ENCODE assay signal across 36 cellular contexts in genomic region chr2:169005994-169006393, GRCh38. TPM values are rescaled to one million over a fixed set of nuclear protein-coding genes. Genes with fewer than 3 reads are reported as not detected.
"Had no signal": no experiment of that assay in that cellular context is flagged by ENCODE, and none has a peak within 500 bp of the region (broad histone marks: within the 10 kb centered on the region; RNA-seq: fewer than 3 reads in every experiment).

No MANE protein-coding gene starts in this region.

- H3K27ac ChIP-seq: adrenal gland, body of pancreas, cardiac muscle cell, colonic mucosa, esophagus muscularis mucosa, gastroesophageal sphincter, heart right ventricle had no signal

- H3K27me3 ChIP-seq: adrenal gland, body of pancreas, cardiac muscle cell, colonic mucosa, esophagus muscularis mucosa, gastroesophageal sphincter, heart right ventricle had no signal

- H3K4me3 ChIP-seq: adrenal gland, body of pancreas, cardiac muscle cell, colonic mucosa, esophagus muscularis mucosa, gastroesophageal sphincter, heart right ventricle had no signal

- H3K27me3 Mint-ChIP-seq: activated CD4-positive, alpha-beta memory T cell treated with anti-CD3 and anti-CD28 coated beads for 36 hours; activated CD4-positive, alpha-beta T cell treated with anti-CD3 and anti-CD28 coated beads for 36 hours; activated CD4-positive, alpha-beta T cell treated with anti-CD3 and anti-CD28 coated beads, Interleukin-2, amount 10 ng/mL, durations not matched to agents 24 days and 14 days had no signal

- H3K9me3 ChIP-seq: adrenal gland, body of pancreas, colonic mucosa, esophagus muscularis mucosa, gastroesophageal sphincter, heart right ventricle had no signal

- FAIRE-seq: endometrium, endothelial cell of umbilical vein had no signal

- DNase-seq: activated CD4-positive, alpha-beta memory T cell treated with anti-CD3 and anti-CD28 coated beads for 36 hours; activated CD4-positive, alpha-beta T cell treated with anti-CD3 and anti-CD28 coated beads for 36 hours; activated CD4-positive, alpha-beta T cell treated with anti-CD3 and anti-CD28 coated beads, Interleukin-2, amount 10 ng/mL, durations not matched to agents 24 days and 14 days; activated CD4-positive, CD25-positive, alpha-beta regulatory T cell; activated CD4-positive, CD25-positive, alpha-beta regulatory T cell treated with anti-CD3 and anti-CD28 coated beads, Interleukin-2, amount 50 U/mL, for 72 hours; activated CD8-positive, alpha-beta memory T cell treated with anti-CD3 and anti-CD28 coated beads, Interleukin-2, amount 10 ng/mL, durations not matched to agents 7 days and 5 days; activated CD8-positive, alpha-beta memory T cell treated with anti-CD3 and anti-CD28 coated beads, Interleukin-2, amount 50 U/mL, for 4 hours; activated CD8-positive, alpha-beta T cell treated with anti-CD3 and anti-CD28 coated beads, Interleukin-2, amount 10 ng/mL, durations not matched to agents 7 days and 5 days; activated effector memory CD4-positive, alpha-beta T cell treated with anti-CD3 and anti-CD28 coated beads, Interleukin-2, amount 50 U/mL, for 16 hours; activated naive CD4-positive, alpha-beta T cell treated with anti-CD3 and anti-CD28 coated beads for 36 hours; activated naive CD8-positive, alpha-beta T cell treated with anti-CD3 and anti-CD28 coated beads for 36 hours; activated naive CD8-positive, alpha-beta T cell treated with anti-CD3 and anti-CD28 coated beads, Interleukin-2, amount 50 U/mL, for 24 hours; activated T-cell treated with anti-CD3 and anti-CD28 coated beads, Interleukin-2, amount 50 U/mL, for 1 hour; activated T-cell treated with anti-CD3 and anti-CD28 coated beads, Interleukin-2, amount 50 U/mL, for 48 hours; adrenal gland; amygdala; aorta; body of pancreas; central memory CD4-positive, alpha-beta T cell; cerebellar nuclear complex; colonic mucosa; effector CD8-positive, alpha-beta T cell; erythroblast; foreskin melanocyte; heart right ventricle; T-helper 2 cell had no signal

- H3K36me3 ChIP-seq: adrenal gland, cardiac muscle cell, colonic mucosa, esophagus muscularis mucosa, gastroesophageal sphincter, heart right ventricle had no signal

- H3K9me3 Mint-ChIP-seq: activated CD4-positive, alpha-beta memory T cell treated with anti-CD3 and anti-CD28 coated beads for 36 hours; activated naive CD4-positive, alpha-beta T cell treated with anti-CD3 and anti-CD28 coated beads for 36 hours; activated naive CD4-positive, alpha-beta T cell treated with anti-CD3 and anti-CD28 coated beads, Interleukin-2, amount 50 U/mL, for 24 hours; activated naive CD8-positive, alpha-beta T cell treated with anti-CD3 and anti-CD28 coated beads for 36 hours; activated naive CD8-positive, alpha-beta T cell treated with anti-CD3 and anti-CD28 coated beads, Interleukin-2, amount 50 U/mL, for 24 hours; activated T-helper 1 cell treated with anti-CD3 and anti-CD28 coated beads, Interleukin-12 subunit alpha, Interleukin-12 subunit beta, Interleukin-2, Interleukin-4 antibody, amounts not matched to agents 30 ng/mL and 10 ng/mL and 1 ng/mL, durations not matched to agents 14 hours and 24 hours and 36 hours; activated T-helper 2 cell treated with anti-CD3 and anti-CD28 coated beads, Interferon-gamma antibody, Interleukin-2, Interleukin-4, amounts not matched to agents 10 μg/mL and 5 μg/mL and 100 μg/mL, durations not matched to agents 14 hours and 24 hours and 36 hours had no signal

- H3K36me3 Mint-ChIP-seq: activated CD4-positive, alpha-beta memory T cell treated with anti-CD3 and anti-CD28 coated beads for 36 hours; activated CD8-positive, alpha-beta memory T cell treated with anti-CD3 and anti-CD28 coated beads, Interleukin-2, amount 10 ng/mL, durations not matched to agents 7 days and 5 days; activated naive CD4-positive, alpha-beta T cell treated with anti-CD3 and anti-CD28 coated beads, Interleukin-2, amount 50 U/mL, for 24 hours; activated naive CD8-positive, alpha-beta T cell treated with anti-CD3 and anti-CD28 coated beads for 36 hours had no signal

- H3K4me1 ChIP-seq: adrenal gland, colonic mucosa, esophagus muscularis mucosa, gastroesophageal sphincter had no signal

- H3K27ac Mint-ChIP-seq: activated CD4-positive, alpha-beta memory T cell treated with anti-CD3 and anti-CD28 coated beads for 36 hours; activated CD4-positive, alpha-beta T cell treated with anti-CD3 and anti-CD28 coated beads for 36 hours; activated CD4-positive, alpha-beta T cell treated with anti-CD3 and anti-CD28 coated beads, Interleukin-2, amount 10 ng/mL, durations not matched to agents 24 days and 14 days; activated CD8-positive, alpha-beta memory T cell treated with anti-CD3 and anti-CD28 coated beads, Interleukin-2, amount 10 ng/mL, durations not matched to agents 7 days and 5 days; activated CD8-positive, alpha-beta T cell treated with anti-CD3 and anti-CD28 coated beads, Interleukin-2, amount 10 ng/mL, durations not matched to agents 7 days and 5 days; activated naive CD4-positive, alpha-beta T cell treated with anti-CD3 and anti-CD28 coated beads for 36 hours; activated naive CD4-positive, alpha-beta T cell treated with anti-CD3 and anti-CD28 coated beads, Interleukin-2, amount 50 U/mL, for 24 hours; activated naive CD8-positive, alpha-beta T cell treated with anti-CD3 and anti-CD28 coated beads for 36 hours; activated naive CD8-positive, alpha-beta T cell treated with anti-CD3 and anti-CD28 coated beads, Interleukin-2, amount 50 U/mL, for 24 hours; activated T-helper 1 cell treated with anti-CD3 and anti-CD28 coated beads, Interleukin-12 subunit alpha, Interleukin-12 subunit beta, Interleukin-2, Interleukin-4 antibody, amounts not matched to agents 30 ng/mL and 10 ng/mL and 1 ng/mL, durations not matched to agents 14 hours and 24 hours and 36 hours; activated T-helper 2 cell treated with anti-CD3 and anti-CD28 coated beads, Interferon-gamma antibody, Interleukin-2, Interleukin-4, amounts not matched to agents 10 μg/mL and 5 μg/mL and 100 μg/mL, durations not matched to agents 14 hours and 24 hours and 36 hours had no signal

- H3K4me1 Mint-ChIP-seq: activated naive CD4-positive, alpha-beta T cell treated with anti-CD3 and anti-CD28 coated beads, Interleukin-2, amount 50 U/mL, for 24 hours had no signal

- H3K4me3 Mint-ChIP-seq: activated CD4-positive, alpha-beta memory T cell treated with anti-CD3 and anti-CD28 coated beads for 36 hours; activated CD4-positive, alpha-beta T cell treated with anti-CD3 and anti-CD28 coated beads for 36 hours; activated CD4-positive, alpha-beta T cell treated with anti-CD3 and anti-CD28 coated beads, Interleukin-2, amount 10 ng/mL, durations not matched to agents 24 days and 14 days; activated CD8-positive, alpha-beta memory T cell treated with anti-CD3 and anti-CD28 coated beads, Interleukin-2, amount 10 ng/mL, durations not matched to agents 7 days and 5 days; activated CD8-positive, alpha-beta T cell treated with anti-CD3 and anti-CD28 coated beads, Interleukin-2, amount 10 ng/mL, durations not matched to agents 7 days and 5 days; activated naive CD4-positive, alpha-beta T cell treated with anti-CD3 and anti-CD28 coated beads for 36 hours; activated naive CD4-positive, alpha-beta T cell treated with anti-CD3 and anti-CD28 coated beads, Interleukin-2, amount 50 U/mL, for 24 hours; activated naive CD8-positive, alpha-beta T cell treated with anti-CD3 and anti-CD28 coated beads for 36 hours; activated naive CD8-positive, alpha-beta T cell treated with anti-CD3 and anti-CD28 coated beads, Interleukin-2, amount 50 U/mL, for 24 hours; activated T-helper 1 cell treated with anti-CD3 and anti-CD28 coated beads, Interleukin-12 subunit alpha, Interleukin-12 subunit beta, Interleukin-2, Interleukin-4 antibody, amounts not matched to agents 30 ng/mL and 10 ng/mL and 1 ng/mL, durations not matched to agents 14 hours and 24 hours and 36 hours had no signal

RNA-seq across cellular contexts. Expression of gene ABCB11, which starts 25.1 kb away (rescaled TPM):
- total RNA-seq: activated CD4-positive, alpha-beta memory T cell treated with anti-CD3 and anti-CD28 coated beads for 36 hours; activated CD4-positive, alpha-beta T cell treated with anti-CD3 and anti-CD28 coated beads for 36 hours; activated CD4-positive, alpha-beta T cell treated with anti-CD3 and anti-CD28 coated beads, Interleukin-2, amount 10 ng/mL, durations not matched to agents 24 days and 14 days; activated CD8-positive, alpha-beta memory T cell treated with anti-CD3 and anti-CD28 coated beads for 36 hours; activated CD8-positive, alpha-beta memory T cell treated with anti-CD3 and anti-CD28 coated beads, Interleukin-2, amount 10 ng/mL, durations not matched to agents 7 days and 5 days; activated naive CD4-positive, alpha-beta T cell treated with anti-CD3 and anti-CD28 coated beads for 36 hours; activated naive CD8-positive, alpha-beta T cell treated with anti-CD3 and anti-CD28 coated beads for 36 hours; activated T-helper 1 cell treated with anti-CD3 and anti-CD28 coated beads, Interleukin-12 subunit alpha, Interleukin-12 subunit beta, Interleukin-2, Interleukin-4 antibody, amounts not matched to agents 30 ng/mL and 10 ng/mL and 1 ng/mL, durations not matched to agents 14 hours and 24 hours and 36 hours; dermis microvascular lymphatic vessel endothelial cell had no signal
